ENCODE assay signal across 11 cellular contexts in the genomic region with DNA sequence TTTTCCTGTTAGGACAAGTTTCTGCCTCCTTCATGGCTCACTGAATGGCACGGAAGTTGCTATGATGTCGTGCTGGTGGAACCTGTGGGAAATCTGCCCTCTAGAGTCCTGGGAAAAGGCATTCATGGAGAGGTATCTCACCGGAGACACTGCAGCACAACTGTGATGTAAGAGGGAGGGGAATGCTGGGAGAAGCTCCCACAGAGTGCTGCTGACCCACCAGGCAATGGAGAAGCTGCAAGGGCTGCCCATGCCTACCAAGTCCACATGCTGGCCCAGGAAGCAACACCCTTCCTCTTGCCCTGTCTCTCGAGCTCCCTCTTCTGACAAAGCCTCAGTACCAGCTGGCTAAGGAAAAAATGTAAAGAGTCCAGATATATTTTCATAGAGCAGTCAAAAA. TPM values are rescaled to one million over a fixed set of nuclear protein-coding genes. Genes with fewer than 3 reads are reported as not detected.
A peak's percentile ranks its signal among the peaks of the same experiment; 100 is the strongest.
DNase-seq lines count a peak whose midpoint lies in the region; ATAC-seq, FAIRE-seq and TF ChIP-seq lines count a peak whose summit lies in the region.
"Had no signal": no experiment of that assay in that cellular context is flagged by ENCODE, and none has a peak within 500 bp of the region (broad histone marks: within the 10 kb centered on the region; RNA-seq: fewer than 3 reads in every experiment).

No MANE protein-coding gene starts in this region.

- intact Hi-C loops in PC-3 (cut with micrococcal nuclease), result loop anchor here (5.0 kb wide), 1 partner anchor 218 kb away; no protein-coding TSS in a partner anchor
- intact Hi-C loops in endothelial cell of umbilical vein (cut with micrococcal nuclease), result loop anchor here (2.0 to 5.0 kb wide), 2 partner anchors 220 to 283 kb away; no protein-coding TSS in a partner anchor
- intact Hi-C loops in prostate gland (cut with DNase I), result loop anchor here (10.0 kb wide), 1 partner anchor 226 kb away; no protein-coding TSS in a partner anchor

- TF ChIP-seq POLR2A in endothelial cell of umbilical vein (IDR thresholded peaks at IDR 0.05; ENCODE audit: low read depth, low read length), result no peak
- TF ChIP-seq POLR2A in prostate gland (IDR thresholded peaks at IDR 0.05), result no peak

- H3K9me3 Mint-ChIP-seq in osteocyte (ENCODE audit: unreplicated experiment), result no peaks in the 10 kb centered on the region
- H3K9me3 Mint-ChIP-seq: activated T-helper 17 cell treated with anti-CD3 and anti-CD28 coated beads, Interleukin-2, amount 50 U/mL, for 72 hours; stimulated activated naive CD8-positive, alpha-beta T cell treated with anti-CD3 and anti-CD28 coated beads, Interleukin-15, amount 100 ng/mL, for 72 hours had no signal

- no peaks in the 10 kb centered on the region for H3F3A ChIP-seq in PC-3 (ENCODE audit: low read length, unreplicated experiment)

- no peaks in the 10 kb centered on the region for H3K27me3 Mint-ChIP-seq in osteocyte (ENCODE audit: unreplicated experiment)
- H3K27me3 Mint-ChIP-seq: activated T-helper 17 cell treated with anti-CD3 and anti-CD28 coated beads, Interleukin-2, amount 50 U/mL, for 72 hours; stimulated activated naive CD8-positive, alpha-beta T cell treated with anti-CD3 and anti-CD28 coated beads, Interleukin-15, amount 100 ng/mL, for 72 hours had no signal

- no peaks in the 10 kb centered on the region for H3K27me3 ChIP-seq in PC-3 (ENCODE audit: low read length)
- H3K27me3 ChIP-seq in endothelial cell of umbilical vein (ENCODE audit: control insufficient read depth in 2 of 2, insufficient read depth in 2 of 2, low read length in 2 of 2), result no peaks in the 10 kb centered on the region
- no peaks in the 10 kb centered on the region for H3K27me3 ChIP-seq in prostate gland (replicated peaks; ENCODE audit: insufficient read depth)

- H3K27ac ChIP-seq in PC-3 (ENCODE audit: low read length) (no peak overlapping the region), endothelial cell of umbilical vein (ENCODE audit: insufficient read depth, low read depth, low read length) (no peak overlapping the region), prostate gland (no peak overlapping the region)

- H3K27ac Mint-ChIP-seq in osteocyte (ENCODE audit: unreplicated experiment), result no peak overlapping the region

- H3K4me1 ChIP-seq in PC-3 (ENCODE audit: insufficient read depth, low read length) (no peaks in the 10 kb centered on the region), endothelial cell of umbilical vein (ENCODE audit: control insufficient read depth, extremely low read depth, insufficient read depth, low read length) (no peaks in the 10 kb centered on the region), prostate gland (replicated peaks) (no peaks in the 10 kb centered on the region)

- H2AFZ ChIP-seq in PC-3 (ENCODE audit: low read length) (no peak overlapping the region), endothelial cell of umbilical vein (ENCODE audit: low read depth, low read length) (no peak overlapping the region)

- no peaks in the 10 kb centered on the region for H4K20me1 ChIP-seq in PC-3 (ENCODE audit: low read length)
- H4K20me1 ChIP-seq in endothelial cell of umbilical vein (replicated peaks; ENCODE audit: control insufficient read depth, extremely low read depth, insufficient read depth, low read length), result no peaks in the 10 kb centered on the region

- no peaks in the 10 kb centered on the region for H3K9me1 ChIP-seq in endothelial cell of umbilical vein (replicated peaks; ENCODE audit: control insufficient read depth, extremely low read depth, insufficient read depth, low read length)

- H3K79me2 ChIP-seq in PC-3 (ENCODE audit: low read length) (no peaks in the 10 kb centered on the region), endothelial cell of umbilical vein (ENCODE audit: control insufficient read depth, insufficient read depth, low read length) (no peaks in the 10 kb centered on the region)

- ATAC-seq in PC-3 (no peak), HG02642 (IDR thresholded peaks at IDR 0.05; ENCODE audit: poor library complexity, unreplicated experiment) (no peak)
- ATAC-seq: activated T-helper 17 cell treated with anti-CD3 and anti-CD28 coated beads, Interleukin-2, amount 50 U/mL, for 72 hours; stimulated activated naive CD8-positive, alpha-beta T cell treated with anti-CD3 and anti-CD28 coated beads, Interleukin-15, amount 100 ng/mL, for 72 hours had no signal

- H3K4me3 ChIP-seq in PC-3 (ENCODE audit: low read length), result no peak overlapping the region
- H3K4me3 ChIP-seq in endothelial cell of umbilical vein (replicated peaks in 1 of 3; ENCODE audit: insufficient read depth in 1 of 3, low read depth in 1 of 3, low read length in 3 of 3), result no peak overlapping the region
- no peak overlapping the region for H3K4me3 ChIP-seq in prostate gland

- H3K9ac ChIP-seq in PC-3 (ENCODE audit: low read length) (no peak overlapping the region), endothelial cell of umbilical vein (replicated peaks; ENCODE audit: extremely low read depth, insufficient read depth, low read length) (no peak overlapping the region)

- H3K4me2 ChIP-seq in PC-3 (ENCODE audit: low read length) (no peak overlapping the region), endothelial cell of umbilical vein (ENCODE audit: insufficient read depth, low read length) (no peak overlapping the region)

- H3K4me3 Mint-ChIP-seq in osteocyte (ENCODE audit: unreplicated experiment), result no peak overlapping the region
- H3K4me3 Mint-ChIP-seq: activated T-helper 17 cell treated with anti-CD3 and anti-CD28 coated beads, Interleukin-2, amount 50 U/mL, for 72 hours; stimulated activated naive CD8-positive, alpha-beta T cell treated with anti-CD3 and anti-CD28 coated beads, Interleukin-15, amount 100 ng/mL, for 72 hours had no signal

- WGBS in prostate gland, result 84% methylated on average over 4 of the region's 4 CpGs

- peaks cover 75% of the 10 kb centered on the region for H3K36me3 Mint-ChIP-seq in osteocyte (ENCODE audit: unreplicated experiment)

- DNase-seq in NCI-H82 (lab: John Stamatoyannopoulos, UW), result peak; percentile 17
- DNase-seq in NCI-H82 treated with DMSO at 0.1 percent for 48 hours (lab: John Stamatoyannopoulos, UW; ENCODE audit: unreplicated experiment), result no peak
- peak; percentile 13 for DNase-seq in PC-3
- peak; percentile 35 for DNase-seq in endothelial cell of umbilical vein (ENCODE audit: low read depth, low spot score)
- DNase-seq in osteocyte (ENCODE audit: extremely low spot score, unreplicated experiment), result no peak
- no peak for DNase-seq in prostate gland (ENCODE audit: low spot score)
- DNase-seq in effector CD4-positive, alpha-beta T cell, result no peak
- DNase-seq: NCI-H69; stimulated activated naive CD8-positive, alpha-beta T cell treated with anti-CD3 and anti-CD28 coated beads, Interleukin-15, amount 100 ng/mL, for 72 hours had no signal

- FAIRE-seq in endothelial cell of umbilical vein (lab: Jason Lieb, UNC), result peak; percentile 68

- dilution Hi-C loops in endothelial cell of umbilical vein (cut with MboI; ENCODE audit: extremely low pct_ligation_motif_present, low sequenced_read_pairs), result no loop called here

- H3K9me2 ChIP-seq in PC-3 (replicated peaks; ENCODE audit: low read length), result no peaks in the 10 kb centered on the region

- no TSS peak for BruUV-seq in PC-3 (replicated peaks; lab: Mats Ljungman, UMichigan)
- BruUV-seq in endothelial cell of umbilical vein (replicated peaks; lab: Mats Ljungman, UMichigan), result no TSS peak

- H3K9me3 ChIP-seq in PC-3 (ENCODE audit: low read length) (no peaks in the 10 kb centered on the region), endothelial cell of umbilical vein (replicated peaks; ENCODE audit: control insufficient read depth, insufficient read depth, low read length) (no peaks in the 10 kb centered on the region), prostate gland (no peaks in the 10 kb centered on the region)

- POLR2A ChIA-PET in PC-3 (lab: Charles Lee; ENCODE audit: unreplicated experiment) (no interaction called here), endothelial cell of umbilical vein (lab: Charles Lee) (no interaction called here)

- CTCF ChIA-PET in PC-3 (lab: Charles Lee) (interaction anchor here (0.5 kb wide), 1 partner anchor 39 kb away, joined by 3 read pairs; no protein-coding TSS in a partner anchor), endothelial cell of umbilical vein (lab: Charles Lee) (interaction anchor here (0.7 to 4.3 kb wide), 13 partner anchors 16 to 284 kb away, joined by 3 to 47 read pairs (median 4); no protein-coding TSS in a partner anchor)

- no peaks in the 10 kb centered on the region for H3K4me1 Mint-ChIP-seq in osteocyte (ENCODE audit: unreplicated experiment)
- H3K4me1 Mint-ChIP-seq: activated T-helper 17 cell treated with anti-CD3 and anti-CD28 coated beads, Interleukin-2, amount 50 U/mL, for 72 hours; stimulated activated naive CD8-positive, alpha-beta T cell treated with anti-CD3 and anti-CD28 coated beads, Interleukin-15, amount 100 ng/mL, for 72 hours had no signal

- H3K36me3 ChIP-seq in PC-3 (ENCODE audit: low read depth, low read length) (peaks cover 44% of the 10 kb centered on the region), endothelial cell of umbilical vein (ENCODE audit: control insufficient read depth in 2 of 2, extremely low read depth in 1 of 2, insufficient read depth in 2 of 2, low read length in 2 of 2) (peaks cover 36 to 38% of the 10 kb centered on the region in 2 experiments), prostate gland (peaks cover 14 to 22% of the 10 kb centered on the region in 2 donors)

- TF ChIP-seq CTCF in PC-3 (conservative IDR thresholded peaks at IDR 0.05; ENCODE audit: low read depth, low read length) (peak; percentile 45), endothelial cell of umbilical vein (IDR thresholded peaks at IDR 0.05; ENCODE audit: extremely low read depth in 1 of 2, insufficient read depth in 1 of 2, low read depth in 1 of 2, low read length in 2 of 2) (peak; percentile 21 to 24), osteocyte (IDR thresholded peaks at IDR 0.05) (peak; percentile 28), prostate gland (IDR thresholded peaks at IDR 0.05) (no peak)

TF ChIP-seq in endothelial cell of umbilical vein, 7 proteins besides CTCF, POLR2A, EP300 and RAD21 (continues in another document):
- TF ChIP-seq, protein P1, sequence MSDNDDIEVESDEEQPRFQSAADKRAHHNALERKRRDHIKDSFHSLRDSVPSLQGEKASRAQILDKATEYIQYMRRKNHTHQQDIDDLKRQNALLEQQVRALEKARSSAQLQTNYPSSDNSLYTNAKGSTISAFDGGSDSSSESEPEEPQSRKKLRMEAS (IDR thresholded peaks at IDR 0.05; ENCODE audit: insufficient read depth, insufficient read length), result no peak
- TF ChIP-seq GATA2 (IDR thresholded peaks at IDR 0.05; ENCODE audit: insufficient read depth, insufficient read length, low read depth, low read length), result no peak

RNA-seq across cellular contexts. Expression of a gene that starts 45.2 kb away (rescaled TPM):
- total RNA-seq in PC-3 (2014; rRNA removed), result 0.51 TPM in 1 of 2 replicates, not detected in the other
- total RNA-seq in endothelial cell of umbilical vein, result not detected in 2 replicates
- polyA plus RNA-seq in endothelial cell of umbilical vein, result 0.12 and 0.21 TPM in 2 replicates
- polyA plus RNA-seq in endothelial cell of umbilical vein (2011; cell fraction: cytosol; rRNA removed), result 0.04 and 0.07 TPM in 2 replicates
- 0.31 and 0.43 TPM in 2 replicates for polyA plus RNA-seq in endothelial cell of umbilical vein (2011; cell fraction: nucleus; rRNA removed)
- 0.11 and 0.45 TPM in 2 replicates for polyA plus RNA-seq in endothelial cell of umbilical vein (2012)
- polyA minus RNA-seq in endothelial cell of umbilical vein, result 0.27 and 0.40 TPM in 2 replicates
- polyA minus RNA-seq in endothelial cell of umbilical vein (2011; cell fraction: cytosol; rRNA and poly(A)+ RNA removed), result not detected
- polyA minus RNA-seq in endothelial cell of umbilical vein (2011; cell fraction: nucleus; rRNA and poly(A)+ RNA removed), result 0.96 TPM in 1 of 2 replicates, not detected in the other
- not detected in 2 replicates for total RNA-seq in osteocyte
- not detected for total RNA-seq in prostate gland
- total RNA-seq: activated T-helper 17 cell treated with anti-CD3 and anti-CD28 coated beads, Interleukin-2, amount 50 U/mL, for 72 hours had no signal

Comparison
In these comparisons a context has a peak if more than half of its experiments do, and no peak if none do; other contexts are left out.
1. DNase-seq: peak in NCI-H82 (single experiment), PC-3 (single experiment) and endothelial cell of umbilical vein (single experiment); none in NCI-H82 treated with DMSO at 0.1 percent for 48 hours (single experiment), osteocyte (single experiment), prostate gland (single experiment) and effector CD4-positive, alpha-beta T cell (single experiment).
2. CTCF ChIP-seq: peak in PC-3 (single experiment), endothelial cell of umbilical vein (2 of 2) and osteocyte (single experiment); none in prostate gland (0 of 4).